Comparison of ENCODE assay signal across 24 cellular contexts in the genomic region with DNA sequence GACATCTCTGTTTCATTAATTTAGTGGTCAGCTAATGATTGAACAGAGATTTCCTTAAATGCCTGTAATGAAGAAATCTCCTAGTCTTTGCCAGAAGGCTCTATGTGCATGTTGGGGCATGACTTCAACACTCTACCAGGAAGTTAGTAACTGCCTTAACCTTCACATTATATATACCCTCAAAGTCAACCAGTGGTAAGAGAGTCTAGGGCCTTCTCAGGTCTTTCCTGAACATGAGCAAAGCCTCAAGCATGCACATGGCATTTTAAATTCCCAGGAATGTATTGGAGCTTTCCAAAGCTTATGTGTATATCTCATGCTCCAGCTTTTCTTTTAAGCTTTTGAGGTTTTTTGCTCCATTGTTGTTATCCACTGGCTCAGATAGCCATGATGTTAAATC.
"Had no signal": no experiment of that assay in that cellular context is flagged by ENCODE, and none has a peak within 500 bp of the region (broad histone marks: within the 10 kb centered on the region; RNA-seq: fewer than 3 reads in every experiment).

No MANE protein-coding gene starts in this region.

- H3K36me3 ChIP-seq: esophagus squamous epithelium, right lobe of liver, stomach, thyroid gland had no signal

- ATAC-seq: left lobe of liver, mucosa of descending colon, right lobe of liver had no signal

- H3K4me3 ChIP-seq: dorsolateral prefrontal cortex, esophagus squamous epithelium, lung, mucosa of descending colon, neural progenitor cell, right lobe of liver, smooth muscle cell, stomach, thyroid gland had no signal

- H3K9me3 ChIP-seq: right lobe of liver, thyroid gland had no signal

- H3K4me1 ChIP-seq: esophagus squamous epithelium, neural progenitor cell, parathyroid adenoma, right lobe of liver had no signal

- DNase-seq: dorsolateral prefrontal cortex; effector CD4-positive, alpha-beta T cell; esophagus squamous epithelium; hypothalamus; immature natural killer cell; islet precursor cell; mesenchymal stem cell; mucosa of descending colon; naive B cell; right lobe of liver; stimulated activated CD4-positive, alpha-beta T cell treated with anti-CD3 and anti-CD28 coated beads, Interleukin-12 subunit alpha, Interleukin-12 subunit beta, amount 100 ng/mL, for 4 hours; stimulated activated CD4-positive, alpha-beta T cell treated with anti-CD3 and anti-CD28 coated beads, Interleukin-1b, Interleukin-23, amount 100 ng/mL, for 48 hours; stimulated activated CD4-positive, alpha-beta T cell treated with anti-CD3 and anti-CD28 coated beads, Interleukin-4, amount 100 ng/mL, for 1 hour; stimulated activated CD8-positive, alpha-beta memory T cell treated with anti-CD3 and anti-CD28 coated beads, Interleukin-4, amount 100 ng/mL, for 48 hours; stimulated activated naive CD4-positive, alpha-beta T cell treated with Interleukin-2 at 50 U/mL for 16 hours; stomach; thyroid gland had no signal

- H3K27ac ChIP-seq: dorsolateral prefrontal cortex, esophagus squamous epithelium, neural progenitor cell, parathyroid adenoma, right lobe of liver, stomach, thyroid gland had no signal

- H3K27me3 ChIP-seq: dorsolateral prefrontal cortex, esophagus squamous epithelium, neural progenitor cell, right lobe of liver, stomach, thyroid gland had no signal

- FAIRE-seq: colon, frontal cortex had no signal
